In the genomic region with DNA sequence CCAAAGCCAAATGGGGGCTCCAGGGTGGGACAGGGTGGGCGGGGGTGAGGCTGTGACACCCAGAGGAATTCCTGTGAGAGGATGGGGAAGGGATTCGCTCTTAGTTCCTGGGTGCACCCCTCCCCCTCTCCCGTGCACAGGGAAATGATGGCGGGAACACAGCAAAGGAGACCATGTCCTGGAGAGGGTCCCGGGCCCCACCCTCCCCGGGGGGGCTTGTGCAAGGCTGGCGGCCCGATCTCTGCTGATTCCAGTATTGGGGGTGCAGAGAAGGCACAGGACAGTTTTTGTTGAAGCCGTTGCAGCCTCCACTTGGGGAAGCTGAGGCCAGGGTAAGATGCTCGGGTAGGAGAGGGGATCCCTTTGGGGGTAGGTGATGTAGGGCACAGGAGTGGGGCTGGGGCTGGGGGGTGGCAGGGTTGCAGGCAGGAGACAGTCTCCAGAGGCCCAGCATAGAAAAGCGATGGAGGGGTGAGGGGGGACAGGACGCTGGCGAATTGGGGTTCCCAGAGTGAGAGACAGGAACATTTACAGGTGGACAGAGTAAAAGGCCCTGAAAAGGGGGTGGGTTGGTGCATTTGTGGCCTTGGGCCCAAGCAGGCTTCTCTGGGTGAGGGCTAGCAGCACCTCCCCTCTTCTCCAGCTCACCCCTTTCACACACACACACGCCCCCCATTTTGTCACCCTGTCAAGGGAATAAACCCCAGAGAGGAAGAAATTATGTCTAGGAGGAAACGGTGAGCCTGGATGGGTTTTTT, we compare ENCODE assay signal across 9 cellular contexts. TPM values are rescaled to one million over a fixed set of nuclear protein-coding genes. Genes with fewer than 3 reads are reported as not detected.
DNase-seq lines count a peak whose midpoint lies in the region; ATAC-seq, FAIRE-seq and TF ChIP-seq lines count a peak whose summit lies in the region.
"Had no signal": no experiment of that assay in that cellular context is flagged by ENCODE, and none has a peak within 500 bp of the region (broad histone marks: within the 10 kb centered on the region; RNA-seq: fewer than 3 reads in every experiment).

No MANE protein-coding gene starts in this region.

- H3K27me3 Mint-ChIP-seq in IgD-negative memory B cell = peaks cover 7% of the 10 kb centered on the region

- no peaks in the 10 kb centered on the region for H3K36me3 ChIP-seq in mucosa of stomach (ENCODE audit: control insufficient read depth, insufficient read depth, low read length)

- 90% methylated on average over 5 of the region's 15 CpGs for WGBS in A549 (ENCODE audit: missing lambda C conversion rate)

- no peak for TF ChIP-seq RAD21 in A549 (conservative IDR thresholded peaks at IDR 0.05 in 1 of 2, IDR thresholded peaks at IDR 0.05 in 1 of 2)

- no peak for TF ChIP-seq EP300 in A549 (IDR thresholded peaks at IDR 0.05)

- TF ChIP-seq CTCF in A549 (IDR thresholded peaks at IDR 0.05) (no peak), choroid plexus epithelial cell (conservative IDR thresholded peaks at IDR 0.05; ENCODE audit: low read depth, low read length) (no peak), GM10266 (IDR thresholded peaks at IDR 0.05; ENCODE audit: control insufficient read depth, insufficient read depth, low read depth, missing control alignments) (no peak)

- no peaks in the 10 kb centered on the region for H3K9me3 ChIP-seq in A549
- H3K9me3 ChIP-seq in mucosa of stomach (ENCODE audit: control insufficient read depth, low read length) = no peaks in the 10 kb centered on the region

- peak overlapping the region in 3 of 4 donors; percentile 43 to 78 (median 65) for H3K4me3 Mint-ChIP-seq in IgD-negative memory B cell

- ATAC-seq in A549 = no peak

- peak overlapping the region; percentile 93 to 99 for H3K27ac ChIP-seq in A549

- DNase-seq in A549 (ENCODE audit: low read depth in 1 of 2, low spot score in 1 of 2) = no peak
- DNase-seq in choroid plexus epithelial cell (ENCODE audit: low read depth) = no peak
- no peak for DNase-seq in germinal center (ENCODE audit: low spot score)
- DNase-seq in GM03348 (ENCODE audit: low spot score) = no peak
- DNase-seq in SHP77 (lab: John Stamatoyannopoulos, UW) = no peak
- DNase-seq in GM10266 (ENCODE audit: extremely low spot score) = no peak
- DNase-seq: NCI-H2029 treated with DMSO at 0.1 percent for 48 hours had no signal

- peak overlapping the region; percentile 89 for H3K9ac ChIP-seq in mucosa of stomach (ENCODE audit: low read length)

- no peaks in the 10 kb centered on the region for H3K27me3 ChIP-seq in mucosa of stomach (ENCODE audit: control insufficient read depth, insufficient read depth, low read length)

- no peaks in the 10 kb centered on the region for H3K9me3 Mint-ChIP-seq in IgD-negative memory B cell

- H3K4me1 ChIP-seq in A549 (peaks cover 15% of the 10 kb centered on the region), mucosa of stomach (ENCODE audit: control insufficient read depth, insufficient read depth, low read length) (peaks cover 23% of the 10 kb centered on the region)

- CTCF ChIA-PET in A549 (lab: Yijun Ruan, JAX) = interaction anchor here (0.9 to 3.2 kb wide), 18 partner anchors 12 to 346 kb away, joined by 3 to 19 read pairs (median 6); a partner anchor contains a TSS

- H3K4me2 ChIP-seq in A549 = peak overlapping the region; percentile 99

- peaks cover 5 to 9% (median 8%) of the 10 kb centered on the region in 3 donors for H3K4me1 Mint-ChIP-seq in IgD-negative memory B cell

- no peak for FAIRE-seq in A549 (lab: Jason Lieb, UNC)

- POLR2A ChIA-PET in A549 (lab: Yijun Ruan, JAX) = interaction anchor here (0.8 to 2.2 kb wide), 8 partner anchors 38 to 513 kb away, joined by 3 to 8 read pairs (median 4); a partner anchor contains a TSS

- TF ChIP-seq POLR2A in A549 (IDR thresholded peaks at IDR 0.05; ENCODE audit: low read length) = no peak

- H3K4me3 ChIP-seq in A549 (peak overlapping the region; percentile 97), choroid plexus epithelial cell (ENCODE audit: low read depth, low read length) (peak overlapping the region; percentile 81), mucosa of stomach (ENCODE audit: low read length) (no peak overlapping the region)

- H3K36me3 Mint-ChIP-seq in IgD-negative memory B cell = no peaks in the 10 kb centered on the region

- no peak overlapping the region for H3K27ac Mint-ChIP-seq in IgD-negative memory B cell

TF ChIP-seq in A549, 52 proteins besides CTCF, POLR2A, EP300 and RAD21:
- no peak for TF ChIP-seq NFE2L2 (conservative IDR thresholded peaks at IDR 0.05; ENCODE audit: low read length)
- TF ChIP-seq, protein P1, sequence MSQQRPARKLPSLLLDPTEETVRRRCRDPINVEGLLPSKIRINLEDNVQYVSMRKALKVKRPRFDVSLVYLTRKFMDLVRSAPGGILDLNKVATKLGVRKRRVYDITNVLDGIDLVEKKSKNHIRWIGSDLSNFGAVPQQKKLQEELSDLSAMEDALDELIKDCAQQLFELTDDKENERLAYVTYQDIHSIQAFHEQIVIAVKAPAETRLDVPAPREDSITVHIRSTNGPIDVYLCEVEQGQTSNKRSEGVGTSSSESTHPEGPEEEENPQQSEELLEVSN (IDR thresholded peaks at IDR 0.05; ENCODE audit: borderline replicate concordance, low read depth) = no peak
- TF ChIP-seq KDM1A (IDR thresholded peaks at IDR 0.05; ENCODE audit: low read depth) = no peak
- TF ChIP-seq, protein P2, sequence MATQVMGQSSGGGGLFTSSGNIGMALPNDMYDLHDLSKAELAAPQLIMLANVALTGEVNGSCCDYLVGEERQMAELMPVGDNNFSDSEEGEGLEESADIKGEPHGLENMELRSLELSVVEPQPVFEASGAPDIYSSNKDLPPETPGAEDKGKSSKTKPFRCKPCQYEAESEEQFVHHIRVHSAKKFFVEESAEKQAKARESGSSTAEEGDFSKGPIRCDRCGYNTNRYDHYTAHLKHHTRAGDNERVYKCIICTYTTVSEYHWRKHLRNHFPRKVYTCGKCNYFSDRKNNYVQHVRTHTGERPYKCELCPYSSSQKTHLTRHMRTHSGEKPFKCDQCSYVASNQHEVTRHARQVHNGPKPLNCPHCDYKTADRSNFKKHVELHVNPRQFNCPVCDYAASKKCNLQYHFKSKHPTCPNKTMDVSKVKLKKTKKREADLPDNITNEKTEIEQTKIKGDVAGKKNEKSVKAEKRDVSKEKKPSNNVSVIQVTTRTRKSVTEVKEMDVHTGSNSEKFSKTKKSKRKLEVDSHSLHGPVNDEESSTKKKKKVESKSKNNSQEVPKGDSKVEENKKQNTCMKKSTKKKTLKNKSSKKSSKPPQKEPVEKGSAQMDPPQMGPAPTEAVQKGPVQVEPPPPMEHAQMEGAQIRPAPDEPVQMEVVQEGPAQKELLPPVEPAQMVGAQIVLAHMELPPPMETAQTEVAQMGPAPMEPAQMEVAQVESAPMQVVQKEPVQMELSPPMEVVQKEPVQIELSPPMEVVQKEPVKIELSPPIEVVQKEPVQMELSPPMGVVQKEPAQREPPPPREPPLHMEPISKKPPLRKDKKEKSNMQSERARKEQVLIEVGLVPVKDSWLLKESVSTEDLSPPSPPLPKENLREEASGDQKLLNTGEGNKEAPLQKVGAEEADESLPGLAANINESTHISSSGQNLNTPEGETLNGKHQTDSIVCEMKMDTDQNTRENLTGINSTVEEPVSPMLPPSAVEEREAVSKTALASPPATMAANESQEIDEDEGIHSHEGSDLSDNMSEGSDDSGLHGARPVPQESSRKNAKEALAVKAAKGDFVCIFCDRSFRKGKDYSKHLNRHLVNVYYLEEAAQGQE (IDR thresholded peaks at IDR 0.05) = no peak
- TF ChIP-seq SMC3 (IDR thresholded peaks at IDR 0.05) = no peak
- TF ChIP-seq HOXA7 (CRISPR knock-in tag; IDR thresholded peaks at IDR 0.05) = no peak
- TF ChIP-seq CEBPB (IDR thresholded peaks at IDR 0.05) = no peak
- TF ChIP-seq ZSCAN20 (CRISPR knock-in tag; IDR thresholded peaks at IDR 0.05) = no peak
- TF ChIP-seq MAFK (IDR thresholded peaks at IDR 0.05; ENCODE audit: partially characterized antibody) = no peak
- no peak for TF ChIP-seq HOXB5 (CRISPR knock-in tag; IDR thresholded peaks at IDR 0.05)
- TF ChIP-seq, protein P3, sequence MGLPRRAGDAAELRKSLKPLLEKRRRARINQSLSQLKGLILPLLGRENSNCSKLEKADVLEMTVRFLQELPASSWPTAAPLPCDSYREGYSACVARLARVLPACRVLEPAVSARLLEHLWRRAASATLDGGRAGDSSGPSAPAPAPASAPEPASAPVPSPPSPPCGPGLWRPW (IDR thresholded peaks at IDR 0.05) = no peak
- no peak for TF ChIP-seq NPAS2 (CRISPR knock-in tag; IDR thresholded peaks at IDR 0.05; ENCODE audit: borderline replicate concordance)
- TF ChIP-seq HDAC2 (IDR thresholded peaks at IDR 0.05) = no peak
- no peak for TF ChIP-seq RFX5 (IDR thresholded peaks at IDR 0.05)
- no peak for TF ChIP-seq FOSL2 (IDR thresholded peaks at IDR 0.05)
- no peak for TF ChIP-seq FOSL2 (CRISPR knock-in tag; IDR thresholded peaks at IDR 0.05)
- TF ChIP-seq FOXS1 (CRISPR knock-in tag; IDR thresholded peaks at IDR 0.05) = no peak
- no peak for TF ChIP-seq HEYL (CRISPR knock-in tag; IDR thresholded peaks at IDR 0.05)

RNA-seq across cellular contexts. Expression of a gene that starts 38.5 kb away (rescaled TPM):
- polyA plus RNA-seq in A549 (2011; rRNA removed) (35.2 and 38.3 TPM in 2 replicates), A549 (2017; fragmentation: RNase III; extraction: RNeasy Plus Mini Kit Qiagen cat#74134 plus additional on column Dnase treatment) (38.1 to 40.1 TPM (median 39.9 TPM) in 3 replicates), IgD-negative memory B cell (40.1 TPM)
- 37.2 and 39.2 TPM in 2 replicates for polyA plus RNA-seq in A549 (2012; cell fraction: cytosol; rRNA removed)
- polyA plus RNA-seq in A549 (2012; cell fraction: nucleus; rRNA removed) = 18.9 and 27.4 TPM in 2 replicates
- polyA minus RNA-seq in A549 (2011; rRNA and poly(A)+ RNA removed) = 11.3 and 14.4 TPM in 2 replicates
